ENCODE assay signal across 19 cellular contexts in genomic region chr2:8145385-8145784, GRCh38.
DNase-seq lines count a peak whose midpoint lies in the region; ATAC-seq and TF ChIP-seq lines count a peak whose summit lies in the region.
"Had no signal": no experiment of that assay in that cellular context is flagged by ENCODE, and none has a peak within 500 bp of the region (broad histone marks: within the 10 kb centered on the region; RNA-seq: fewer than 3 reads in every experiment).

No MANE protein-coding gene starts in this region.

- H3K4me3 Mint-ChIP-seq in glutamatergic neuron (ENCODE audit: unreplicated experiment): no peak overlapping the region
- H3K4me3 Mint-ChIP-seq: neural crest cell; T-helper 1 cell treated with Interleukin-12 subunit alpha and Interleukin-12 subunit beta and Interleukin-4 antibody, amounts not matched to agents 30 μg/mL and 1 μg/mL, for 36 hours had no signal

- H3K4me1 Mint-ChIP-seq in glutamatergic neuron (ENCODE audit: low read depth, unreplicated experiment): peaks cover 7% of the 10 kb centered on the region

- no peaks in the 10 kb centered on the region for H3K36me3 ChIP-seq in cardiac muscle cell
- H3K36me3 ChIP-seq in heart left ventricle: no peaks in the 10 kb centered on the region
- no peaks in the 10 kb centered on the region for H3K36me3 ChIP-seq in colonic mucosa
- H3K36me3 ChIP-seq: adrenal gland; BLaER1 treated with 17β-estradiol and CSF1 and Interleukin-3, amounts not matched to agents 10 nM and 100 nM; heart right ventricle; left lung had no signal

- ATAC-seq in heart left ventricle (no peak), GM21723 (IDR thresholded peaks at IDR 0.05; ENCODE audit: unreplicated experiment) (no peak)
- ATAC-seq: left lung had no signal

- no peaks in the 10 kb centered on the region for H3K36me3 Mint-ChIP-seq in glutamatergic neuron (ENCODE audit: unreplicated experiment)

- no peak for DNase-seq in cardiac muscle cell (ENCODE audit: low read depth in 1 of 2, low spot score in 1 of 2)
- no peak for DNase-seq in heart left ventricle
- peak; percentile 84 for DNase-seq in MV-4-11 (lab: John Stamatoyannopoulos, UW)
- DNase-seq in colonic mucosa: no peak
- no peak for DNase-seq in hypothalamus (lab: John Stamatoyannopoulos, UW)
- no peak for DNase-seq in DMS 273 treated with DMSO at 0.1 percent for 48 hours (lab: John Stamatoyannopoulos, UW)
- DNase-seq in glutamatergic neuron: no peak
- DNase-seq: activated CD4-positive, alpha-beta T cell treated with anti-CD3 and anti-CD28 coated beads, Interleukin-2, amount 50 U/mL, for 1 hour; activated CD8-positive, alpha-beta memory T cell treated with anti-CD3 and anti-CD28 coated beads, Interleukin-2, amount 50 U/mL, for 48 hours; activated effector memory CD4-positive, alpha-beta T cell treated with anti-CD3 and anti-CD28 coated beads, Interleukin-2, amount 50 U/mL, for 16 hours; adrenal gland; heart right ventricle; KG1; left lung; NCI-H1105 treated with DMSO at 0.1 percent for 48 hours had no signal

- no peaks in the 10 kb centered on the region for H3K9me3 Mint-ChIP-seq in glutamatergic neuron (ENCODE audit: unreplicated experiment)
- H3K9me3 Mint-ChIP-seq: neural crest cell; T-helper 1 cell treated with Interleukin-12 subunit alpha and Interleukin-12 subunit beta and Interleukin-4 antibody, amounts not matched to agents 30 μg/mL and 1 μg/mL, for 36 hours had no signal

- intact Hi-C loops in heart left ventricle (cut with DNase I): loop anchor here in 3 of 10 donors (2.0 to 10.0 kb wide), 3 partner anchors 29 to 539 kb away; partner anchors contain the start of gene ID2 (in 1 of the 3)
- intact Hi-C loops in colonic mucosa (cut with DNase I): no loop called here

- H3K4me1 ChIP-seq in cardiac muscle cell (ENCODE audit: low read depth) (peaks cover 13% of the 10 kb centered on the region), heart left ventricle (peaks cover 0 to 21% (median 14%) of the 10 kb centered on the region in 12 donors), colonic mucosa (no peaks in the 10 kb centered on the region)
- H3K4me1 ChIP-seq: adrenal gland had no signal

- H3K4me3 ChIP-seq in cardiac muscle cell (no peak overlapping the region), heart left ventricle (no peak overlapping the region), colonic mucosa (no peak overlapping the region)
- H3K4me3 ChIP-seq: adrenal gland; BLaER1 treated with 17β-estradiol and CSF1 and Interleukin-3, amounts not matched to agents 10 nM and 100 nM; heart right ventricle; left lung had no signal

- no peak overlapping the region for H3K9ac ChIP-seq in colonic mucosa (ENCODE audit: low read depth in 2 of 2, low read length in 2 of 2)
- H3K9ac ChIP-seq: BLaER1 treated with 17β-estradiol and CSF1 and Interleukin-3, amounts not matched to agents 10 nM and 100 nM had no signal

- TF ChIP-seq CTCF in cardiac muscle cell (IDR thresholded peaks at IDR 0.05; ENCODE audit: low read depth, low read length) (no peak), heart left ventricle (IDR thresholded peaks at IDR 0.05) (no peak), colonic mucosa (IDR thresholded peaks at IDR 0.05) (no peak), glutamatergic neuron (IDR thresholded peaks at IDR 0.05; ENCODE audit: partially characterized antibody, unreplicated experiment) (no peak)

- no peak for TF ChIP-seq POLR2A in heart left ventricle (IDR thresholded peaks at IDR 0.05)

- H3K27ac ChIP-seq in cardiac muscle cell (peak overlapping the region; percentile 41), heart left ventricle (peak overlapping the region in 1 of 12 donors; percentile 30), colonic mucosa (peak overlapping the region; percentile 44)
- H3K27ac ChIP-seq: adrenal gland, left lung had no signal

- WGBS in heart left ventricle, 4 donors: 76 to 83% (median 79%) methylated on average over 2 of the region's 2 CpGs

- no peak overlapping the region for H3K27ac Mint-ChIP-seq in glutamatergic neuron (ENCODE audit: unreplicated experiment)
- H3K27ac Mint-ChIP-seq: T-helper 1 cell treated with Interleukin-12 subunit alpha and Interleukin-12 subunit beta and Interleukin-4 antibody, amounts not matched to agents 30 μg/mL and 1 μg/mL, for 36 hours had no signal

- H3K27me3 ChIP-seq in cardiac muscle cell (no peaks in the 10 kb centered on the region), heart left ventricle (no peaks in the 10 kb centered on the region), colonic mucosa (no peaks in the 10 kb centered on the region)
- H3K27me3 ChIP-seq: adrenal gland; BLaER1 treated with 17β-estradiol and CSF1 and Interleukin-3, amounts not matched to agents 10 nM and 100 nM; heart right ventricle; left lung had no signal

- no peaks in the 10 kb centered on the region for H3K9me3 ChIP-seq in cardiac muscle cell (ENCODE audit: low read depth)
- no peaks in the 10 kb centered on the region for H3K9me3 ChIP-seq in heart left ventricle
- H3K9me3 ChIP-seq in colonic mucosa: no peaks in the 10 kb centered on the region
- H3K9me3 ChIP-seq: adrenal gland; BLaER1 treated with 17β-estradiol and CSF1 and Interleukin-3, amounts not matched to agents 10 nM and 100 nM; heart right ventricle; left lung had no signal

- H3K27me3 Mint-ChIP-seq in glutamatergic neuron (ENCODE audit: unreplicated experiment): no peaks in the 10 kb centered on the region
